Comparison of ENCODE assay signal across 1 cellular context in genomic region chr22:17706451-17706900, GRCh38.
TF ChIP-seq lines count a peak whose summit lies in the region.

No MANE protein-coding gene starts in this region.

TF ChIP-seq in SK-N-SH, 30 proteins besides CTCF, POLR2A, EP300 and RAD21 (continued from another document):
- TF ChIP-seq IRF3 (IDR thresholded peaks at IDR 0.05; ENCODE audit: low read depth, low read length) (no peak), TCF12 (IDR thresholded peaks at IDR 0.05) (peak; percentile 64), MXI1 (IDR thresholded peaks at IDR 0.05; ENCODE audit: low read depth, low read length) (peak; percentile 47; the same call in 1 of the 2 replicates), FOSL2 (IDR thresholded peaks at IDR 0.05; ENCODE audit: borderline replicate concordance, low read depth) (peak; percentile 85), RXRA (IDR thresholded peaks at IDR 0.05; ENCODE audit: borderline replicate concordance, low read depth) (peak; percentile 75; the same call in 1 of the 2 replicates), MAX (IDR thresholded peaks at IDR 0.05; ENCODE audit: low read depth) (peak; percentile 76; the same call in 1 of the 2 replicates), TAF1 (IDR thresholded peaks at IDR 0.05; ENCODE audit: borderline replicate concordance, low read depth, low read length) (no peak; the same call in 1 of the 2 replicates), NRF1 (IDR thresholded peaks at IDR 0.05; ENCODE audit: low read depth, low read length) (no peak), GABPA (IDR thresholded peaks at IDR 0.05; ENCODE audit: low read depth) (peak; percentile 31; the same call in 1 of the 2 replicates), JUND (IDR thresholded peaks at IDR 0.05) (peak; percentile 79)
